Comparison of ENCODE assay signal across 11 cellular contexts in genomic region chr12:110046451-110047187, GRCh38. TPM values are rescaled to one million over a fixed set of nuclear protein-coding genes. Genes with fewer than 3 reads are reported as not detected.
DNase-seq lines count a peak whose midpoint lies in the region; ATAC-seq, FAIRE-seq and TF ChIP-seq lines count a peak whose summit lies in the region.
"Had no signal": no experiment of that assay in that cellular context is flagged by ENCODE, and none has a peak within 500 bp of the region (broad histone marks: within the 10 kb centered on the region; RNA-seq: fewer than 3 reads in every experiment).

No MANE protein-coding gene starts in this region.

- H3K4me2 ChIP-seq in astrocyte (ENCODE audit: low read length), result peak overlapping the region; percentile 87

- H3K36me3 ChIP-seq in CD4-positive, alpha-beta memory T cell (ENCODE audit: insufficient read depth, low read length), result peaks cover 7% of the 10 kb centered on the region
- peaks cover 3% of the 10 kb centered on the region for H3K36me3 ChIP-seq in astrocyte (ENCODE audit: insufficient read depth, low read length)
- H3K36me3 ChIP-seq in BE2C, result peaks cover 9% of the 10 kb centered on the region

- H3K4me3 ChIP-seq in CD4-positive, alpha-beta memory T cell (ENCODE audit: low read length in 2 of 2), result no peak overlapping the region
- peak overlapping the region; percentile 79; the same call in 1 of the 2 replicates for H3K4me3 ChIP-seq in Jurkat, Clone E6-1 (ENCODE audit: low read length)
- H3K4me3 ChIP-seq in astrocyte (ENCODE audit: insufficient read depth, low read depth, low read length), result no peak overlapping the region
- no peak overlapping the region for H3K4me3 ChIP-seq in BE2C (ENCODE audit: low read depth, low read length)

- H3K4me1 ChIP-seq in CD4-positive, alpha-beta memory T cell (ENCODE audit: insufficient read depth, low read length), result peaks cover 31% of the 10 kb centered on the region
- H3K4me1 ChIP-seq in astrocyte (ENCODE audit: insufficient read depth, low read length) (peaks cover 9% of the 10 kb centered on the region), BE2C (peaks cover 4% of the 10 kb centered on the region; the same call in 1 of the 2 replicates)

- FAIRE-seq in astrocyte (lab: Jason Lieb, UNC), result no peak

- H4K20me1 ChIP-seq in astrocyte (ENCODE audit: insufficient read depth, low read length), result peaks cover 13% of the 10 kb centered on the region

- no peaks in the 10 kb centered on the region for H3K27me3 Mint-ChIP-seq in CD4-positive, alpha-beta memory T cell
- H3K27me3 Mint-ChIP-seq in astrocyte (ENCODE audit: low read depth, unreplicated experiment) (no peaks in the 10 kb centered on the region), mesothelial cell of epicardium (ENCODE audit: low read depth) (no peaks in the 10 kb centered on the region)

- H3K9me3 Mint-ChIP-seq in CD4-positive, alpha-beta memory T cell, result no peaks in the 10 kb centered on the region
- peaks cover 6% of the 10 kb centered on the region for H3K9me3 Mint-ChIP-seq in astrocyte (ENCODE audit: unreplicated experiment)
- H3K9me3 Mint-ChIP-seq in mesothelial cell of epicardium, result no peaks in the 10 kb centered on the region

- TF ChIP-seq CTCF in astrocyte (IDR thresholded peaks at IDR 0.05; ENCODE audit: insufficient read depth, low read depth, low read length) (no peak), mesothelial cell of epicardium (IDR thresholded peaks at IDR 0.05; ENCODE audit: unreplicated experiment) (no peak), BE2C (IDR thresholded peaks at IDR 0.05; ENCODE audit: low read depth, low read length) (no peak)

- no peak overlapping the region for H3K9ac ChIP-seq in astrocyte (ENCODE audit: low read length)

- H3K27ac ChIP-seq in CD4-positive, alpha-beta memory T cell (ENCODE audit: low read depth, low read length), result no peak overlapping the region
- H3K27ac ChIP-seq in astrocyte (ENCODE audit: low read depth, low read length), result no peak overlapping the region

- POLR2A ChIA-PET in CD4-positive, alpha-beta memory T cell (lab: Charles Lee; ENCODE audit: partially characterized antibody), result no interaction called here

- intact Hi-C loops in CD4-positive, alpha-beta memory T cell (cut with micrococcal nuclease), result loop anchor here (10.0 kb wide), 1 partner anchor 472 kb away; the partner anchor contains the start of genes MMAB and MVK

- peak overlapping the region; percentile 89 to 98 (median 94) for H3K4me3 Mint-ChIP-seq in CD4-positive, alpha-beta memory T cell
- H3K4me3 Mint-ChIP-seq in astrocyte (ENCODE audit: unreplicated experiment), result peak overlapping the region; percentile 94
- peak overlapping the region; percentile 80 for H3K4me3 Mint-ChIP-seq in mesothelial cell of epicardium

- no peak overlapping the region for H2AFZ ChIP-seq in astrocyte (ENCODE audit: low read depth, low read length)

- CTCF ChIA-PET in CD4-positive, alpha-beta memory T cell (lab: Charles Lee; ENCODE audit: partially characterized antibody), result interaction anchor here (1.4 kb wide), 1 partner anchor 15 kb away, joined by 3 read pairs; no protein-coding TSS in a partner anchor

- DNase-seq in CD4-positive, alpha-beta memory T cell, result no peak
- no peak for DNase-seq in Jurkat, Clone E6-1 (ENCODE audit: low read depth, low spot score)
- DNase-seq in astrocyte (ENCODE audit: low read depth), result no peak
- DNase-seq in mesothelial cell of epicardium (ENCODE audit: low spot score in 2 of 2, unreplicated experiment in 2 of 2), result no peak
- DNase-seq in ureter (ENCODE audit: low spot score), result no peak
- DNase-seq in stimulated activated CD4-positive, alpha-beta T cell treated with anti-CD3 and anti-CD28 coated beads, Interleukin-4, amount 100 ng/mL, for 4 hours, result no peak
- no peak for DNase-seq in BE2C
- DNase-seq: KG1; NCI-H526; stimulated activated CD4-positive, alpha-beta T cell treated with anti-CD3 and anti-CD28 coated beads, Interleukin-15, amount 100 ng/mL, for 24 hours had no signal

- no peaks in the 10 kb centered on the region for H3K9me3 ChIP-seq in CD4-positive, alpha-beta memory T cell (ENCODE audit: control insufficient read depth in 1 of 2, low read length in 2 of 2)
- no peaks in the 10 kb centered on the region for H3K9me3 ChIP-seq in astrocyte (ENCODE audit: insufficient read depth, low read depth, low read length)
- no peaks in the 10 kb centered on the region for H3K9me3 ChIP-seq in BE2C

- no peak for ATAC-seq in GM19463 (IDR thresholded peaks at IDR 0.05; ENCODE audit: unreplicated experiment)

- H3K27ac Mint-ChIP-seq in CD4-positive, alpha-beta memory T cell, result peak overlapping the region in 6 of 7 donors; percentile 25 to 89 (median 65)
- no peak overlapping the region for H3K27ac Mint-ChIP-seq in astrocyte (ENCODE audit: unreplicated experiment)
- no peak overlapping the region for H3K27ac Mint-ChIP-seq in mesothelial cell of epicardium

- peaks cover 14 to 18% of the 10 kb centered on the region in 2 donors for H3K36me3 Mint-ChIP-seq in CD4-positive, alpha-beta memory T cell
- H3K36me3 Mint-ChIP-seq in astrocyte (ENCODE audit: low read depth, unreplicated experiment) (peaks cover 3% of the 10 kb centered on the region), mesothelial cell of epicardium (no peaks in the 10 kb centered on the region)

- no peaks in the 10 kb centered on the region for H3K27me3 ChIP-seq in CD4-positive, alpha-beta memory T cell (ENCODE audit: insufficient read depth, low read length)
- H3K27me3 ChIP-seq in astrocyte (ENCODE audit: insufficient read depth, low read length) (no peaks in the 10 kb centered on the region), BE2C (no peaks in the 10 kb centered on the region)

- H3K79me2 ChIP-seq in astrocyte (ENCODE audit: insufficient read depth, low read length), result peaks cover 43% of the 10 kb centered on the region

- peaks cover 27 to 64% (median 39%) of the 10 kb centered on the region in 4 donors for H3K4me1 Mint-ChIP-seq in CD4-positive, alpha-beta memory T cell
- H3K4me1 Mint-ChIP-seq in astrocyte (ENCODE audit: low read depth, unreplicated experiment), result peaks cover 8% of the 10 kb centered on the region
- H3K4me1 Mint-ChIP-seq in mesothelial cell of epicardium, result peaks cover 24% of the 10 kb centered on the region

RNA-seq across cellular contexts. Expression of gene C12orf76, which starts 1.7 kb away (rescaled TPM):
- 10 to 100 TPM; 26.4 to 33.5 TPM for total RNA-seq in CD4-positive, alpha-beta memory T cell
- polyA plus RNA-seq in CD4-positive, alpha-beta memory T cell, result 10 to 100 TPM; 16.4 to 17.5 TPM
- 9.3 TPM for polyA plus RNA-seq in Jurkat, Clone E6-1 (2012; ENCODE audit: insufficient read depth, insufficient read length)
- total RNA-seq in astrocyte (11.5 and 13.0 TPM in 2 replicates), mesothelial cell of epicardium (21.7 to 22.2 TPM (median 21.8 TPM) in 3 replicates), ureter (14.1 TPM)
- polyA plus RNA-seq in BE2C (2012; ENCODE audit: insufficient read depth, insufficient read length, low read depth), result 24.5 TPM

RNA-seq across cellular contexts. Expression of gene ANKRD13A, which starts 47.4 kb away (rescaled TPM):
- 10 to 100 TPM; 99.5 to 99.7 TPM for total RNA-seq in CD4-positive, alpha-beta memory T cell
- polyA plus RNA-seq in CD4-positive, alpha-beta memory T cell, result 10 to 100 TPM; 66.6 to 67.0 TPM
- 34.9 TPM for polyA plus RNA-seq in Jurkat, Clone E6-1 (2012; ENCODE audit: insufficient read depth, insufficient read length)
- total RNA-seq in astrocyte (22.5 and 23.9 TPM in 2 replicates), mesothelial cell of epicardium (25.1 to 28.1 TPM (median 27.6 TPM) in 3 replicates), ureter (50.9 TPM)
- polyA plus RNA-seq in BE2C (2012; ENCODE audit: insufficient read depth, insufficient read length, low read depth), result 10.9 TPM

RNA-seq across cellular contexts. Expression of gene GIT2, which starts 50.5 kb away (rescaled TPM):
- total RNA-seq in CD4-positive, alpha-beta memory T cell, result 100 to 1,000 TPM; 133 to 149 TPM
- polyA plus RNA-seq in CD4-positive, alpha-beta memory T cell, result 100 to 1,000 TPM in 1 of 2 donors, 10 to 100 TPM in 1; 83.1 to 104 TPM
- polyA plus RNA-seq in Jurkat, Clone E6-1 (2012; ENCODE audit: insufficient read depth, insufficient read length), result 42.3 TPM
- total RNA-seq in astrocyte (32.7 and 33.4 TPM in 2 replicates), mesothelial cell of epicardium (41.3 to 42.7 TPM (median 42.6 TPM) in 3 replicates), ureter (55.5 TPM)
- 19.4 TPM for polyA plus RNA-seq in BE2C (2012; ENCODE audit: insufficient read depth, insufficient read length, low read depth)

Comparison
In these comparisons a context has a peak if more than half of its experiments do, and no peak if none do; other contexts are left out.
1. H3K27ac Mint-ChIP-seq: peak in CD4-positive, alpha-beta memory T cell (6 of 7); none in astrocyte (single experiment) and mesothelial cell of epicardium (single experiment).
2. Peak in every context shown above with its lines, with median percentiles within 50 percentile points of each other: H3K4me3 Mint-ChIP-seq.